In the genomic region with DNA sequence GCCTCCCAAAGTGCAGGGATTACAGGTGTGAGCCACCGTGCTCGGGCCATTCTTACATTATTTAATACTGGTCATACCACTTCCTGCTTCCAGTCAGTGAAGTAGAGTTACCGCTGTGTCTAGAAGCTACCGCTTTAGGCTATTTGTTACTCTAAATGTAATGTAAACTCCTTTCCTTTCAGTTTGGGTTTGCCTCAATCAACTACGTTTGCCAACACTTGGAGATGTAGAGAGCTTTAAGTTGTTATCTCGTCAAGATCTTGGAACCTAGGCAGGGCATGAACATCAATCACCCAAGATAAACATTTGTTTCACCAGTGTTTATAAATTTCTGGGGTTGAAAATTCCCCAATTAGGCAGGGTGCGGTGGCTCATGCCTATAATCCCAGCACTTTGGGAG, we compare ENCODE assay signal across 33 cellular contexts.
"Had no signal": no experiment of that assay in that cellular context is flagged by ENCODE, and none has a peak within 500 bp of the region (broad histone marks: within the 10 kb centered on the region; RNA-seq: fewer than 3 reads in every experiment).

No MANE protein-coding gene starts in this region.

- H3K27ac Mint-ChIP-seq: activated B cell treated with CpG ODN at 0.5 μM for 24 hours; activated CD8-positive, alpha-beta T cell treated with anti-CD3 and anti-CD28 coated beads for 36 hours; activated naive CD8-positive, alpha-beta T cell; activated T-cell treated with anti-CD3 and anti-CD28 coated beads, Interleukin-2, amount 50 U/mL, for 24 hours; activated T-cell treated with anti-CD3 and anti-CD28 coated beads, Interleukin-2, amount 50 U/mL, for 72 hours; effector memory CD8-positive, alpha-beta T cell; T-helper 17 cell; T-helper 2 cell treated with Interferon-gamma antibody and Interleukin-4, amounts not matched to agents 5 μg/mL and 100 μg/mL, for 36 hours had no signal

- H3K4me3 Mint-ChIP-seq: activated B cell treated with CpG ODN at 0.5 μM for 24 hours; activated CD8-positive, alpha-beta T cell treated with anti-CD3 and anti-CD28 coated beads for 36 hours; activated naive CD8-positive, alpha-beta T cell; activated T-cell treated with anti-CD3 and anti-CD28 coated beads, Interleukin-2, amount 50 U/mL, for 24 hours; activated T-cell treated with anti-CD3 and anti-CD28 coated beads, Interleukin-2, amount 50 U/mL, for 72 hours; effector memory CD8-positive, alpha-beta T cell; T-helper 17 cell; T-helper 2 cell treated with Interferon-gamma antibody and Interleukin-4, amounts not matched to agents 5 μg/mL and 100 μg/mL, for 36 hours had no signal

- H3K4me1 ChIP-seq: body of pancreas had no signal

- ATAC-seq: activated CD4-positive, CD25-positive, alpha-beta regulatory T cell treated with anti-CD3 and anti-CD28 coated beads, Interleukin-2, amount 50 U/mL, for 24 hours; activated CD8-positive, alpha-beta T cell treated with anti-CD3 and anti-CD28 coated beads for 36 hours; activated T-cell treated with anti-CD3 and anti-CD28 coated beads, Interleukin-2, amount 50 U/mL, for 72 hours; body of pancreas; effector memory CD8-positive, alpha-beta T cell; gastroesophageal sphincter; T-helper 17 cell had no signal

- H3K9me3 Mint-ChIP-seq: activated B cell treated with CpG ODN at 0.5 μM for 24 hours; activated CD8-positive, alpha-beta T cell treated with anti-CD3 and anti-CD28 coated beads for 36 hours; activated T-cell treated with anti-CD3 and anti-CD28 coated beads, Interleukin-2, amount 50 U/mL, for 24 hours; activated T-cell treated with anti-CD3 and anti-CD28 coated beads, Interleukin-2, amount 50 U/mL, for 72 hours; effector memory CD8-positive, alpha-beta T cell; T-helper 2 cell treated with Interferon-gamma antibody and Interleukin-4, amounts not matched to agents 5 μg/mL and 100 μg/mL, for 36 hours had no signal

- H3K27ac ChIP-seq: body of pancreas, epithelial cell of prostate, gastroesophageal sphincter, WERI-Rb-1 had no signal

- H3K9me3 ChIP-seq: body of pancreas, esophagus squamous epithelium, gastroesophageal sphincter had no signal

- H3K36me3 ChIP-seq: esophagus squamous epithelium, gastroesophageal sphincter, WERI-Rb-1 had no signal

- H3K27me3 Mint-ChIP-seq: activated B cell treated with CpG ODN at 0.5 μM for 24 hours; activated CD8-positive, alpha-beta T cell treated with anti-CD3 and anti-CD28 coated beads for 36 hours; activated naive CD8-positive, alpha-beta T cell; activated T-cell treated with anti-CD3 and anti-CD28 coated beads, Interleukin-2, amount 50 U/mL, for 24 hours; effector memory CD8-positive, alpha-beta T cell; T-helper 17 cell had no signal

- H3K27me3 ChIP-seq: body of pancreas, esophagus squamous epithelium, gastroesophageal sphincter had no signal

- H3K4me3 ChIP-seq: body of pancreas, esophagus squamous epithelium, gastroesophageal sphincter had no signal

- DNase-seq: activated B cell treated with CpG ODN at 0.5 μM for 24 hours; activated CD4-positive, alpha-beta T cell treated with anti-CD3 and anti-CD28 coated beads for 48 hours; activated CD4-positive, alpha-beta T cell treated with anti-CD3 and anti-CD28 coated beads, Interleukin-2, amount 50 U/mL, for 1 hour; activated CD4-positive, alpha-beta T cell treated with anti-CD3 and anti-CD28 coated beads, Interleukin-2, amount 50 U/mL, for 48 hours; activated CD8-positive, alpha-beta memory T cell treated with anti-CD3 and anti-CD28 coated beads for 24 hours; activated CD8-positive, alpha-beta memory T cell treated with anti-CD3 and anti-CD28 coated beads, Interleukin-2, amount 50 U/mL, for 4 hours; activated CD8-positive, alpha-beta T cell treated with anti-CD3 and anti-CD28 coated beads for 36 hours; activated effector memory CD4-positive, alpha-beta T cell treated with Interleukin-2 at 50 U/mL for 16 hours; activated gamma-delta T cell treated with Interleukin-2 at 50 U/mL for 16 hours; activated naive CD4-positive, alpha-beta T cell treated with anti-CD3 and anti-CD28 coated beads, Interleukin-2, amount 50 U/mL, for 16 hours; activated naive CD4-positive, alpha-beta T cell treated with Interleukin-2 at 50 U/mL for 16 hours; activated T-cell treated with anti-CD3 and anti-CD28 coated beads for 4 hours; activated T-cell treated with anti-CD3 and anti-CD28 coated beads, Interleukin-2, amount 50 U/mL, for 24 hours; activated T-cell treated with anti-CD3 and anti-CD28 coated beads, Interleukin-2, amount 50 U/mL, for 72 hours; amygdala; aorta; body of pancreas; caudate nucleus; cortex of kidney; dermis blood vessel endothelial cell; effector CD4-positive, alpha-beta T cell; effector memory CD8-positive, alpha-beta T cell; esophagus squamous epithelium; foreskin melanocyte; T-helper 1 cell; T-helper 17 cell; T1000; WERI-Rb-1 had no signal
